In genomic region chr14:99779751-99780150, GRCh38 we compare ENCODE assay signal across 1 cellular context.
TF ChIP-seq lines count a peak whose summit lies in the region.

No MANE protein-coding gene starts in this region.

TF ChIP-seq in IMR-90, 13 proteins besides CTCF, POLR2A, EP300 and RAD21 (continued from another document):
- TF ChIP-seq MAZ (IDR thresholded peaks at IDR 0.05; ENCODE audit: borderline replicate concordance, low read depth, low read length) (no peak), RCOR1 (IDR thresholded peaks at IDR 0.05; ENCODE audit: insufficient replicate concordance, low read length) (no peak), SMC3 (IDR thresholded peaks at IDR 0.05; ENCODE audit: low read depth, low read length) (0 out of 2 replicates have a peak, but pooled peaks have one; percentile 9), NFE2L2 (IDR thresholded peaks at IDR 0.05; ENCODE audit: low read depth, low read length) (no peak), FOS (IDR thresholded peaks at IDR 0.05; ENCODE audit: low read depth, low read length) (0 out of 2 replicates have a peak, but pooled peaks have one; percentile 23)
- TF ChIP-seq, protein P1, sequence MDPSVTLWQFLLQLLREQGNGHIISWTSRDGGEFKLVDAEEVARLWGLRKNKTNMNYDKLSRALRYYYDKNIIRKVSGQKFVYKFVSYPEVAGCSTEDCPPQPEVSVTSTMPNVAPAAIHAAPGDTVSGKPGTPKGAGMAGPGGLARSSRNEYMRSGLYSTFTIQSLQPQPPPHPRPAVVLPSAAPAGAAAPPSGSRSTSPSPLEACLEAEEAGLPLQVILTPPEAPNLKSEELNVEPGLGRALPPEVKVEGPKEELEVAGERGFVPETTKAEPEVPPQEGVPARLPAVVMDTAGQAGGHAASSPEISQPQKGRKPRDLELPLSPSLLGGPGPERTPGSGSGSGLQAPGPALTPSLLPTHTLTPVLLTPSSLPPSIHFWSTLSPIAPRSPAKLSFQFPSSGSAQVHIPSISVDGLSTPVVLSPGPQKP (IDR thresholded peaks at IDR 0.05; ENCODE audit: borderline replicate concordance, low read depth, low read length), result no peak
